1 cellular context compared by ENCODE assay signal in genomic region chr4:48947731-48948130, GRCh38.
TF ChIP-seq lines count a peak whose summit lies in the region.

No MANE protein-coding gene starts in this region.

TF ChIP-seq in K562, 482 proteins besides CTCF, POLR2A, EP300 and RAD21 (continued from another document):
- TF ChIP-seq ETV5 (CRISPR knock-in tag; IDR thresholded peaks at IDR 0.05; ENCODE audit: low read depth) (no peak), SMAD1 (IDR thresholded peaks at IDR 0.05; ENCODE audit: low read depth, low read length, partially characterized antibody) (no peak), ERF (CRISPR knock-in tag; IDR thresholded peaks at IDR 0.05) (no peak), GTF2A2 (tag; IDR thresholded peaks at IDR 0.05) (no peak), ZMIZ1 (IDR thresholded peaks at IDR 0.05; ENCODE audit: low read depth in 2 of 2, low read length in 2 of 2) (no peak), MXD1 (CRISPR knock-in tag; IDR thresholded peaks at IDR 0.05; ENCODE audit: borderline replicate concordance, poor library complexity, severe bottlenecking) (no peak), NFE2 (IDR thresholded peaks at IDR 0.05; ENCODE audit: low read depth) (peak; percentile 84), GTF2E2 (tag; IDR thresholded peaks at IDR 0.05) (no peak), ZBTB17 (CRISPR knock-in tag; IDR thresholded peaks at IDR 0.05) (no peak), ZNF609 (CRISPR knock-in tag; IDR thresholded peaks at IDR 0.05; ENCODE audit: borderline replicate concordance) (no peak), MAFG (tag; conservative IDR thresholded peaks at IDR 0.05) (peak; percentile 79), CBFB (CRISPR knock-in tag; IDR thresholded peaks at IDR 0.05) (no peak), TCFL5 (CRISPR knock-in tag; conservative IDR thresholded peaks at IDR 0.05) (no peak), RBM17 (IDR thresholded peaks at IDR 0.05; ENCODE audit: borderline replicate concordance, low read depth, low read length) (no peak), TAF9B (IDR thresholded peaks at IDR 0.05; ENCODE audit: partially characterized antibody) (no peak), SUPT5H (IDR thresholded peaks at IDR 0.05) (no peak), PHF21A (IDR thresholded peaks at IDR 0.05; ENCODE audit: borderline replicate concordance, low read depth) (no peak), TSC22D4 (tag; IDR thresholded peaks at IDR 0.05) (no peak), SAFB (IDR thresholded peaks at IDR 0.05; ENCODE audit: borderline replicate concordance, low read depth, low read length) (no peak), CUX1 (CRISPR knock-in tag; IDR thresholded peaks at IDR 0.05) (no peak), ZNF57 (CRISPR knock-in tag; IDR thresholded peaks at IDR 0.05) (no peak)
TF ChIP-seq in K562: peak in this region for 6.
